1 cellular context compared by ENCODE assay signal in the genomic region with DNA sequence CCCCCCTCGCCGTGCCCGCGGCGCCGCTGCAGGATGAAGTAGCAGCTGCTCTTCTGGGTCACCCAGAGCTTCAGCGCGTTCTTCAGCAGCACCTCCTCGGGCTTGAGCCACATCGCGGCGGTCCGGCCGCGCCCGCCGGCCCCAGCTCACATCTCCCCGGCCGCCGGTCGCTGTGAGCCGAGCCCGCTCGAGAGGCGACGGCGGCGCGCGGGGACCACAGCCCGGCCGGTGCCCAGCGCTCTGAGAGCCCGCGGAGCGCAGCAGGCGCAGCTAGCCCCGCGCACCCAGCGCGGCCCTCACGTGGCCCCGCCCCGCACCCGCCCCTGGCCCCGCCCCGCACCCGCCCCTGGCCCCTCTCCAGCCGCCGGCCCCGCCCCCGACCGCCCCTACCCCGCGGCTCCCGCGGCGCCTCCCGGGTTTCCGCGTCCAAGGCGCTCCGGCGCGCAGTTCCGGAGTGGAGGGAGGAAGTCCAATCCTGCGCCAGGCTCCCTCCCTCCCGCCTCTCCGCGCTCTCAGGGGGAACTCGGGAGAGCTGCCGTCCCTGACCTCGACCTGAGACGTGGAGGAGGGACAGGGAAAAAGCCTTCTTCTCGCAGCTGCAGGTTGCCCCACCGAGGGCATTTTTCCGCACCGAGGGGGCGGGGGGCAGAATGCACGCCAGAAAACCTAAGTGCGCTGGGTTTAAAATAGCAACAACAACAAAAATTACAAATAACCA.
TF ChIP-seq lines count a peak whose summit lies in the region.

A gene (minus strand): TSS at position 242 of the 718 bp plus-strand sequence. CDS start 129 bp downstream, at position 113.

TF ChIP-seq in HepG2, 621 proteins besides CTCF, POLR2A, EP300 and RAD21 (continued from another document and continues in another):
- peak; percentile 46; the same call in 1 of the 2 replicates for TF ChIP-seq ZNF816 (CRISPR knock-in tag; IDR thresholded peaks at IDR 0.05; ENCODE audit: borderline replicate concordance)
- no peak for TF ChIP-seq ZNF589 (CRISPR knock-in tag; conservative IDR thresholded peaks at IDR 0.05)
- TF ChIP-seq, protein P1, sequence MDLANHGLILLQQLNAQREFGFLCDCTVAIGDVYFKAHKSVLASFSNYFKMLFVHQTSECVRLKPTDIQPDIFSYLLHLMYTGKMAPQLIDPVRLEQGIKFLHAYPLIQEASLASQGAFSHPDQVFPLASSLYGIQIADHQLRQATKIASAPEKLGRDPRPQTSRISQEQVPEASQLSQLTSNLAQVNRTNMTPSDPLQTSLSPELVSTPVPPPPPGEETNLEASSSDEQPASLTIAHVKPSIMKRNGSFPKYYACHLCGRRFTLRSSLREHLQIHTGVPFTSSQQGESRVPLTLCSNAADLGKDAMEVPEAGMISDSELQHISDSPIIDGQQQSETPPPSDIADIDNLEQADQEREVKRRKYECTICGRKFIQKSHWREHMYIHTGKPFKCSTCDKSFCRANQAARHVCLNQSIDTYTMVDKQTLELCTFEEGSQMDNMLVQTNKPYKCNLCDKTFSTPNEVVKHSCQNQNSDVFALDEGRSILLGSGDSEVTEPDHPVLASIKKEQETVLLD (CRISPR knock-in tag; IDR thresholded peaks at IDR 0.05; ENCODE audit: low read depth) = peak; percentile 75; the same call in 1 of the 2 replicates
- TF ChIP-seq, protein P2, sequence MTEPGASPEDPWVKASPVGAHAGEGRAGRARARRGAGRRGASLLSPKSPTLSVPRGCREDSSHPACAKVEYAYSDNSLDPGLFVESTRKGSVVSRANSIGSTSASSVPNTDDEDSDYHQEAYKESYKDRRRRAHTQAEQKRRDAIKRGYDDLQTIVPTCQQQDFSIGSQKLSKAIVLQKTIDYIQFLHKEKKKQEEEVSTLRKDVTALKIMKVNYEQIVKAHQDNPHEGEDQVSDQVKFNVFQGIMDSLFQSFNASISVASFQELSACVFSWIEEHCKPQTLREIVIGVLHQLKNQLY (CRISPR knock-in tag; IDR thresholded peaks at IDR 0.05) = no peak
- no peak for TF ChIP-seq NPAS2 (CRISPR knock-in tag; IDR thresholded peaks at IDR 0.05; ENCODE audit: borderline replicate concordance)
- no peak for TF ChIP-seq SRSF4 (IDR thresholded peaks at IDR 0.05; ENCODE audit: low read depth, low read length, poor library complexity, severe bottlenecking)
- peak; percentile 53 for TF ChIP-seq GATAD2A (CRISPR knock-in tag; IDR thresholded peaks at IDR 0.05)
- no peak; the same call in 1 of the 2 replicates for TF ChIP-seq ZBTB8A (CRISPR knock-in tag; IDR thresholded peaks at IDR 0.05; ENCODE audit: borderline replicate concordance, low read depth)
- peak; percentile 78; the same call in 1 of the 2 replicates for TF ChIP-seq CCDC6 (CRISPR knock-in tag; IDR thresholded peaks at IDR 0.05)
- TF ChIP-seq ZNF850 (CRISPR knock-in tag; conservative IDR thresholded peaks at IDR 0.05) = no peak
- TF ChIP-seq ZBTB7B (CRISPR knock-in tag; IDR thresholded peaks at IDR 0.05) = no peak
- TF ChIP-seq FIP1L1 (IDR thresholded peaks at IDR 0.05; ENCODE audit: borderline replicate concordance, insufficient read depth, low read depth, low read length) = no peak
- no peak for TF ChIP-seq NFKBIZ (CRISPR knock-in tag; IDR thresholded peaks at IDR 0.05)
- TF ChIP-seq STAT5B (CRISPR knock-in tag; IDR thresholded peaks at IDR 0.05) = no peak
- no peak for TF ChIP-seq NFRKB (IDR thresholded peaks at IDR 0.05)
- TF ChIP-seq ZNF558 (CRISPR knock-in tag; IDR thresholded peaks at IDR 0.05; ENCODE audit: borderline replicate concordance) = peak; percentile 83; the same call in 1 of the 2 replicates
- TF ChIP-seq, protein P3, sequence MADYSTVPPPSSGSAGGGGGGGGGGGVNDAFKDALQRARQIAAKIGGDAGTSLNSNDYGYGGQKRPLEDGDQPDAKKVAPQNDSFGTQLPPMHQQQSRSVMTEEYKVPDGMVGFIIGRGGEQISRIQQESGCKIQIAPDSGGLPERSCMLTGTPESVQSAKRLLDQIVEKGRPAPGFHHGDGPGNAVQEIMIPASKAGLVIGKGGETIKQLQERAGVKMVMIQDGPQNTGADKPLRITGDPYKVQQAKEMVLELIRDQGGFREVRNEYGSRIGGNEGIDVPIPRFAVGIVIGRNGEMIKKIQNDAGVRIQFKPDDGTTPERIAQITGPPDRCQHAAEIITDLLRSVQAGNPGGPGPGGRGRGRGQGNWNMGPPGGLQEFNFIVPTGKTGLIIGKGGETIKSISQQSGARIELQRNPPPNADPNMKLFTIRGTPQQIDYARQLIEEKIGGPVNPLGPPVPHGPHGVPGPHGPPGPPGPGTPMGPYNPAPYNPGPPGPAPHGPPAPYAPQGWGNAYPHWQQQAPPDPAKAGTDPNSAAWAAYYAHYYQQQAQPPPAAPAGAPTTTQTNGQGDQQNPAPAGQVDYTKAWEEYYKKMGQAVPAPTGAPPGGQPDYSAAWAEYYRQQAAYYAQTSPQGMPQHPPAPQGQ (CRISPR knock-in tag; IDR thresholded peaks at IDR 0.05; ENCODE audit: borderline replicate concordance) = no peak
- no peak; the same call in 1 of the 2 replicates for TF ChIP-seq ZNF263 (CRISPR knock-in tag; IDR thresholded peaks at IDR 0.05)
- TF ChIP-seq, protein P4, sequence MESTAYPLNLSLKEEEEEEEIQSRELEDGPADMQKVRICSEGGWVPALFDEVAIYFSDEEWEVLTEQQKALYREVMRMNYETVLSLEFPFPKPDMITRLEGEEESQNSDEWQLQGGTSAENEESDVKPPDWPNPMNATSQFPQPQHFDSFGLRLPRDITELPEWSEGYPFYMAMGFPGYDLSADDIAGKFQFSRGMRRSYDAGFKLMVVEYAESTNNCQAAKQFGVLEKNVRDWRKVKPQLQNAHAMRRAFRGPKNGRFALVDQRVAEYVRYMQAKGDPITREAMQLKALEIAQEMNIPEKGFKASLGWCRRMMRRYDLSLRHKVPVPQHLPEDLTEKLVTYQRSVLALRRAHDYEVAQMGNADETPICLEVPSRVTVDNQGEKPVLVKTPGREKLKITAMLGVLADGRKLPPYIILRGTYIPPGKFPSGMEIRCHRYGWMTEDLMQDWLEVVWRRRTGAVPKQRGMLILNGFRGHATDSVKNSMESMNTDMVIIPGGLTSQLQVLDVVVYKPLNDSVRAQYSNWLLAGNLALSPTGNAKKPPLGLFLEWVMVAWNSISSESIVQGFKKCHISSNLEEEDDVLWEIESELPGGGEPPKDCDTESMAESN (CRISPR knock-in tag; conservative IDR thresholded peaks at IDR 0.05) = peak; percentile 82
- no peak for TF ChIP-seq ZNF234 (CRISPR knock-in tag; conservative IDR thresholded peaks at IDR 0.05)
- TF ChIP-seq ZNF317 (CRISPR knock-in tag; IDR thresholded peaks at IDR 0.05) = no peak
- no peak for TF ChIP-seq JUND (CRISPR knock-in tag; IDR thresholded peaks at IDR 0.05)
- no peak for TF ChIP-seq ZNF775 (CRISPR knock-in tag; IDR thresholded peaks at IDR 0.05; ENCODE audit: borderline replicate concordance)
- TF ChIP-seq SALL1 (CRISPR knock-in tag; IDR thresholded peaks at IDR 0.05) = peak; percentile 14
- TF ChIP-seq HMG20A (CRISPR knock-in tag; IDR thresholded peaks at IDR 0.05; ENCODE audit: borderline replicate concordance) = peak; percentile 55; the same call in 1 of the 2 replicates
- TF ChIP-seq KDM3A (CRISPR knock-in tag; IDR thresholded peaks at IDR 0.05; ENCODE audit: low read depth) = peak; percentile 72; the same call in 1 of the 2 replicates
- TF ChIP-seq NR2F1 (CRISPR knock-in tag; IDR thresholded peaks at IDR 0.05) = peak; percentile 72 to 74
- TF ChIP-seq NFATC3 (CRISPR knock-in tag; IDR thresholded peaks at IDR 0.05) = no peak
- TF ChIP-seq ZNF350 (CRISPR knock-in tag; IDR thresholded peaks at IDR 0.05; ENCODE audit: borderline replicate concordance, low read depth) = peak; percentile 60; the same call in 1 of the 2 replicates
- TF ChIP-seq RARG (CRISPR knock-in tag; IDR thresholded peaks at IDR 0.05; ENCODE audit: low read depth) = no peak
- no peak for TF ChIP-seq SRF (IDR thresholded peaks at IDR 0.05; ENCODE audit: low read depth, low read length)
- peak in 1 of 2 experiments; percentile 46; a peak in 2 of 4 replicates for TF ChIP-seq KLF16 (CRISPR knock-in tag; IDR thresholded peaks at IDR 0.05)
- TF ChIP-seq TARDBP (CRISPR knock-in tag; IDR thresholded peaks at IDR 0.05) = no peak
- TF ChIP-seq, protein P5, sequence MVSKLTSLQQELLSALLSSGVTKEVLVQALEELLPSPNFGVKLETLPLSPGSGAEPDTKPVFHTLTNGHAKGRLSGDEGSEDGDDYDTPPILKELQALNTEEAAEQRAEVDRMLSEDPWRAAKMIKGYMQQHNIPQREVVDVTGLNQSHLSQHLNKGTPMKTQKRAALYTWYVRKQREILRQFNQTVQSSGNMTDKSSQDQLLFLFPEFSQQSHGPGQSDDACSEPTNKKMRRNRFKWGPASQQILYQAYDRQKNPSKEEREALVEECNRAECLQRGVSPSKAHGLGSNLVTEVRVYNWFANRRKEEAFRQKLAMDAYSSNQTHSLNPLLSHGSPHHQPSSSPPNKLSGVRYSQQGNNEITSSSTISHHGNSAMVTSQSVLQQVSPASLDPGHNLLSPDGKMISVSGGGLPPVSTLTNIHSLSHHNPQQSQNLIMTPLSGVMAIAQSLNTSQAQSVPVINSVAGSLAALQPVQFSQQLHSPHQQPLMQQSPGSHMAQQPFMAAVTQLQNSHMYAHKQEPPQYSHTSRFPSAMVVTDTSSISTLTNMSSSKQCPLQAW (CRISPR knock-in tag; IDR thresholded peaks at IDR 0.05) = no peak
- peak; percentile 58; the same call in 1 of the 2 replicates for TF ChIP-seq POLR2AphosphoS5 (IDR thresholded peaks at IDR 0.05; ENCODE audit: low read depth, low read length)
- TF ChIP-seq ZNF34 (CRISPR knock-in tag; IDR thresholded peaks at IDR 0.05; ENCODE audit: borderline replicate concordance) = no peak
- no peak for TF ChIP-seq ZNF780A (CRISPR knock-in tag; IDR thresholded peaks at IDR 0.05)
- no peak for TF ChIP-seq ZNF44 (CRISPR knock-in tag; IDR thresholded peaks at IDR 0.05)
- TF ChIP-seq, protein P6, sequence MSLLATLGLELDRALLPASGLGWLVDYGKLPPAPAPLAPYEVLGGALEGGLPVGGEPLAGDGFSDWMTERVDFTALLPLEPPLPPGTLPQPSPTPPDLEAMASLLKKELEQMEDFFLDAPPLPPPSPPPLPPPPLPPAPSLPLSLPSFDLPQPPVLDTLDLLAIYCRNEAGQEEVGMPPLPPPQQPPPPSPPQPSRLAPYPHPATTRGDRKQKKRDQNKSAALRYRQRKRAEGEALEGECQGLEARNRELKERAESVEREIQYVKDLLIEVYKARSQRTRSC (CRISPR knock-in tag; IDR thresholded peaks at IDR 0.05; ENCODE audit: low read depth) = no peak
- TF ChIP-seq, protein P7, sequence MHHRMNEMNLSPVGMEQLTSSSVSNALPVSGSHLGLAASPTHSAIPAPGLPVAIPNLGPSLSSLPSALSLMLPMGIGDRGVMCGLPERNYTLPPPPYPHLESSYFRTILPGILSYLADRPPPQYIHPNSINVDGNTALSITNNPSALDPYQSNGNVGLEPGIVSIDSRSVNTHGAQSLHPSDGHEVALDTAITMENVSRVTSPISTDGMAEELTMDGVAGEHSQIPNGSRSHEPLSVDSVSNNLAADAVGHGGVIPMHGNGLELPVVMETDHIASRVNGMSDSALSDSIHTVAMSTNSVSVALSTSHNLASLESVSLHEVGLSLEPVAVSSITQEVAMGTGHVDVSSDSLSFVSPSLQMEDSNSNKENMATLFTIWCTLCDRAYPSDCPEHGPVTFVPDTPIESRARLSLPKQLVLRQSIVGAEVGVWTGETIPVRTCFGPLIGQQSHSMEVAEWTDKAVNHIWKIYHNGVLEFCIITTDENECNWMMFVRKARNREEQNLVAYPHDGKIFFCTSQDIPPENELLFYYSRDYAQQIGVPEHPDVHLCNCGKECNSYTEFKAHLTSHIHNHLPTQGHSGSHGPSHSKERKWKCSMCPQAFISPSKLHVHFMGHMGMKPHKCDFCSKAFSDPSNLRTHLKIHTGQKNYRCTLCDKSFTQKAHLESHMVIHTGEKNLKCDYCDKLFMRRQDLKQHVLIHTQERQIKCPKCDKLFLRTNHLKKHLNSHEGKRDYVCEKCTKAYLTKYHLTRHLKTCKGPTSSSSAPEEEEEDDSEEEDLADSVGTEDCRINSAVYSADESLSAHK (CRISPR knock-in tag; IDR thresholded peaks at IDR 0.05; ENCODE audit: borderline replicate concordance) = no peak
- TF ChIP-seq THYN1 (CRISPR knock-in tag; IDR thresholded peaks at IDR 0.05; ENCODE audit: borderline replicate concordance, low read depth) = no peak
- TF ChIP-seq, protein P8, sequence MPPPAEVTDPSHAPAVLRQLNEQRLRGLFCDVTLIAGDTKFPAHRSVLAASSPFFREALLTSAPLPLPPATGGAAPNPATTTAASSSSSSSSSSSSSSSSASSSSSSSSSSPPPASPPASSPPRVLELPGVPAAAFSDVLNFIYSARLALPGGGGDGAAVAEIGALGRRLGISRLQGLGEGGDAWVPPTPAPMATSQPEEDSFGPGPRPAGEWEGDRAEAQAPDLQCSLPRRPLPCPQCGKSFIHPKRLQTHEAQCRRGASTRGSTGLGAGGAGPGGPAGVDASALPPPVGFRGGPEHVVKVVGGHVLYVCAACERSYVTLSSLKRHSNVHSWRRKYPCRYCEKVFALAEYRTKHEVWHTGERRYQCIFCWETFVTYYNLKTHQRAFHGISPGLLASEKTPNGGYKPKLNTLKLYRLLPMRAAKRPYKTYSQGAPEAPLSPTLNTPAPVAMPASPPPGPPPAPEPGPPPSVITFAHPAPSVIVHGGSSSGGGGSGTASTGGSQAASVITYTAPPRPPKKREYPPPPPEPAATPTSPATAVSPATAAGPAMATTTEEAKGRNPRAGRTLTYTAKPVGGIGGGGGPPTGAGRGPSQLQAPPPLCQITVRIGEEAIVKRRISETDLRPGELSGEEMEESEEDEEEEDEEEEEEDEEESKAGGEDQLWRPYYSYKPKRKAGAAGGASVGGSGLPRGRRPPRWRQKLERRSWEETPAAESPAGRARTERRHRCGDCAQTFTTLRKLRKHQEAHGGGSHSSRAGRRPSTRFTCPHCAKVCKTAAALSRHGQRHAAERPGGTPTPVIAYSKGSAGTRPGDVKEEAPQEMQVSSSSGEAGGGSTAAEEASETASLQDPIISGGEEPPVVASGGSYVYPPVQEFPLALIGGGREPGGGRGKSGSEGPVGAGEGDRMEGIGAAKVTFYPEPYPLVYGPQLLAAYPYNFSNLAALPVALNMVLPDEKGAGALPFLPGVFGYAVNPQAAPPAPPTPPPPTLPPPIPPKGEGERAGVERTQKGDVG (CRISPR knock-in tag; IDR thresholded peaks at IDR 0.05; ENCODE audit: borderline replicate concordance) = no peak
- TF ChIP-seq SMAD9 (CRISPR knock-in tag; IDR thresholded peaks at IDR 0.05) = no peak
- TF ChIP-seq MBD4 (IDR thresholded peaks at IDR 0.05; ENCODE audit: borderline replicate concordance, low read length) = no peak
- TF ChIP-seq, protein P9, sequence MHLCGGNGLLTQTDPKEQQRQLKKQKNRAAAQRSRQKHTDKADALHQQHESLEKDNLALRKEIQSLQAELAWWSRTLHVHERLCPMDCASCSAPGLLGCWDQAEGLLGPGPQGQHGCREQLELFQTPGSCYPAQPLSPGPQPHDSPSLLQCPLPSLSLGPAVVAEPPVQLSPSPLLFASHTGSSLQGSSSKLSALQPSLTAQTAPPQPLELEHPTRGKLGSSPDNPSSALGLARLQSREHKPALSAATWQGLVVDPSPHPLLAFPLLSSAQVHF (CRISPR knock-in tag; IDR thresholded peaks at IDR 0.05) = no peak
- TF ChIP-seq AGO1 (IDR thresholded peaks at IDR 0.05; ENCODE audit: low read depth, low read length, poor library complexity, severe bottlenecking) = no peak
- TF ChIP-seq, protein P10, sequence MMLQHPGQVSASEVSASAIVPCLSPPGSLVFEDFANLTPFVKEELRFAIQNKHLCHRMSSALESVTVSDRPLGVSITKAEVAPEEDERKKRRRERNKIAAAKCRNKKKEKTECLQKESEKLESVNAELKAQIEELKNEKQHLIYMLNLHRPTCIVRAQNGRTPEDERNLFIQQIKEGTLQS (CRISPR knock-in tag; IDR thresholded peaks at IDR 0.05) = 0 out of 2 replicates have a peak, but pooled peaks have one; percentile 45
- TF ChIP-seq SATB2 (CRISPR knock-in tag; IDR thresholded peaks at IDR 0.05) = no peak; the same call in 1 of the 2 replicates
- TF ChIP-seq SIN3A (IDR thresholded peaks at IDR 0.05; ENCODE audit: borderline replicate concordance, low read depth, low read length) = peak; percentile 79; the same call in 1 of the 2 replicates
